12 cellular contexts compared by ENCODE assay signal in the genomic region with DNA sequence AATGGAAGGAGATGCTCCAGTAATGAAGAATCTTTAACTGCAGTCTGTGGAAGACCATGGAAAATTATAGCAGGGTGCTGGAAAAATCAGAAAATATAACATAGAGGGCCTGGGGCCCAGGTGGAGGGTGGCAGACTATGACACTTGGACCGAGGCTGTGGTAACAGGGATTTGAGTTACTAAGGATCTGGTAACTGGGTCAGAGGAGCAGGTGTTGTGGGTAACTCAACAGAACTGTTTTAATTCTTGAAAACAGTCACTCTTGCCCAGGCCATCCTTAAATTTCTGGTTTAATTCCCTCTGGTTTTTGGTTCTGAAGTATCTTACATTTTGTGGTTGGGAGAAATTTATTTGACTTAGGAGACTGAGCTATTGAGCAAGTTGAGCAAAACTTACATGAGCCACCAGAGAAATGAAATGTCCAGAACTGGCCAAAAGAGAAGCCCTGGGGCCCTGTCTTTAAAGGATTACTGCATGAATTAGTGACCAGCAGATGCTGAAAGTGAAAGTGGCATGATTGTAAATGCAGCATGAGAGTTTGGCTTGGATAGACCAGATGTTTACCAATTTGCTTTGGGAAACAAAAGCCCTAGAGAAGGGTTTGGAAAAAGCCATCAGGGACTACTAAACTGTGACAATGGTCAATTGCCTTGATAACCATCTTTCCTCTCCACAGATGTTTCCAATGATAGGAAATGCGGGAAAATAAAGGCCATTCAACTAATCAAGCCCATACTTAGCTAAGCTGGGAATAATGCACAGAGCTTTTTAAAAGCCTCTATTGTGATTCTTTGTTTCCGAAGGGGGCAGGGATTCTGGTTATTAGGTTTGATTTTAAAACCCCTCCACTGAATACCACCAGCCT.
A peak's percentile ranks its signal among the peaks of the same experiment; 100 is the strongest.
DNase-seq lines count a peak whose midpoint lies in the region; ATAC-seq, FAIRE-seq and TF ChIP-seq lines count a peak whose summit lies in the region.
"Had no signal": no experiment of that assay in that cellular context is flagged by ENCODE, and none has a peak within 500 bp of the region (broad histone marks: within the 10 kb centered on the region; RNA-seq: fewer than 3 reads in every experiment).

No MANE protein-coding gene starts in this region.

- peak overlapping the region; percentile 39; the same call in 1 of the 2 replicates for H3K27ac ChIP-seq in Panc1 (ENCODE audit: low read length)
- H3K27ac ChIP-seq in gastroesophageal sphincter, result peak overlapping the region in 3 of 4 donors; percentile 25 to 50 (median 34)
- H3K27ac ChIP-seq in sigmoid colon, result peak overlapping the region in 3 of 4 donors; percentile 22 to 50 (median 46)
- H3K27ac ChIP-seq: thoracic aorta had no signal

- no peak for TF ChIP-seq EP300 in gastroesophageal sphincter (IDR thresholded peaks at IDR 0.05)
- TF ChIP-seq EP300 in sigmoid colon (IDR thresholded peaks at IDR 0.05), result no peak

- peaks cover 38% of the 10 kb centered on the region for H3K9me3 Mint-ChIP-seq in Caco-2 (ENCODE audit: unreplicated experiment)
- H3K9me3 Mint-ChIP-seq in stimulated activated naive CD8-positive, alpha-beta T cell treated with anti-CD3 and anti-CD28 coated beads, Interleukin-15, amount 100 ng/mL, for 72 hours, result no peaks in the 10 kb centered on the region
- H3K9me3 Mint-ChIP-seq: activated T-cell treated with anti-CD3 and anti-CD28 coated beads, Interleukin-2, amount 50 U/mL, for 24 hours had no signal

- POLR2A ChIA-PET in Caco-2 (lab: Charles Lee), result no interaction called here
- POLR2A ChIA-PET in Panc1 (lab: Charles Lee), result no interaction called here
- POLR2A ChIA-PET in GM10248 (lab: Yijun Ruan, JAX), result no interaction called here

- BruUV-seq in Caco-2 (replicated peaks; lab: Mats Ljungman, UMichigan), result no TSS peak
- BruUV-seq in Panc1 (replicated peaks; lab: Mats Ljungman, UMichigan), result no TSS peak

- ATAC-seq in Panc1 (no peak), gastroesophageal sphincter (peak; percentile 42)
- no peak for ATAC-seq in stimulated activated naive CD8-positive, alpha-beta T cell treated with anti-CD3 and anti-CD28 coated beads, Interleukin-15, amount 100 ng/mL, for 72 hours

- no peak overlapping the region for H3K4me3 Mint-ChIP-seq in Caco-2 (ENCODE audit: unreplicated experiment)
- H3K4me3 Mint-ChIP-seq in stimulated activated naive CD8-positive, alpha-beta T cell treated with anti-CD3 and anti-CD28 coated beads, Interleukin-15, amount 100 ng/mL, for 72 hours, result no peak overlapping the region
- H3K4me3 Mint-ChIP-seq: activated T-cell treated with anti-CD3 and anti-CD28 coated beads, Interleukin-2, amount 50 U/mL, for 24 hours had no signal

- no peaks in the 10 kb centered on the region for H3K9me3 ChIP-seq in Caco-2
- H3K9me3 ChIP-seq in Panc1 (ENCODE audit: control insufficient read depth, insufficient read depth, low read depth, low read length), result no peaks in the 10 kb centered on the region
- no peaks in the 10 kb centered on the region for H3K9me3 ChIP-seq in gastroesophageal sphincter
- H3K9me3 ChIP-seq in sigmoid colon, result no peaks in the 10 kb centered on the region
- H3K9me3 ChIP-seq: thoracic aorta had no signal

- CTCF ChIA-PET in Caco-2 (lab: Charles Lee) (no interaction called here), Panc1 (lab: Charles Lee) (no interaction called here), GM10248 (lab: Yijun Ruan, JAX) (interaction anchor here (0.9 to 1.4 kb wide), 3 partner anchors 27 to 33 kb away, joined by 3 to 4 read pairs (median 3); no protein-coding TSS in a partner anchor)

- WGBS in gastroesophageal sphincter (ENCODE audit: low coverage in 1 of 2), 2 donors, result 71 to 85% methylated on average over 3 of the region's 3 CpGs
- 92 to 98% methylated on average over 3 of the region's 3 CpGs for WGBS in sigmoid colon, 2 donors

- no peak for FAIRE-seq in GM12892 (lab: Jason Lieb, UNC)

- TF ChIP-seq CTCF in Caco-2 (IDR thresholded peaks at IDR 0.05; ENCODE audit: insufficient read depth in 1 of 2, low read depth in 1 of 2, low read length in 1 of 2, severe bottlenecking in 1 of 2, unreplicated experiment in 1 of 2) (no peak), Panc1 (IDR thresholded peaks at IDR 0.05) (no peak), gastroesophageal sphincter (IDR thresholded peaks at IDR 0.05) (no peak), sigmoid colon (IDR thresholded peaks at IDR 0.05) (no peak), GM10248 (IDR thresholded peaks at IDR 0.05; ENCODE audit: control extremely low read depth, extremely low read depth, low read depth, missing control alignments) (no peak)

- intact Hi-C loops in Caco-2 (cut with micrococcal nuclease; ENCODE audit: unreplicated experiment), result no loop called here
- intact Hi-C loops in Panc1 (cut with micrococcal nuclease; ENCODE audit: unreplicated experiment), result no loop called here
- intact Hi-C loops in sigmoid colon (cut with DNase I), result no loop called here

- H3K36me3 ChIP-seq in Caco-2 (ENCODE audit: control insufficient read depth, insufficient read depth, low read length), result no peaks in the 10 kb centered on the region
- H3K36me3 ChIP-seq in Panc1 (ENCODE audit: control insufficient read depth, insufficient read depth, low read length), result no peaks in the 10 kb centered on the region
- H3K36me3 ChIP-seq in gastroesophageal sphincter, result no peaks in the 10 kb centered on the region
- no peaks in the 10 kb centered on the region for H3K36me3 ChIP-seq in sigmoid colon
- H3K36me3 ChIP-seq: thoracic aorta had no signal

- no peaks in the 10 kb centered on the region for H3K27me3 Mint-ChIP-seq in Caco-2 (ENCODE audit: insufficient read depth, unreplicated experiment)
- no peaks in the 10 kb centered on the region for H3K27me3 Mint-ChIP-seq in stimulated activated naive CD8-positive, alpha-beta T cell treated with anti-CD3 and anti-CD28 coated beads, Interleukin-15, amount 100 ng/mL, for 72 hours
- H3K27me3 Mint-ChIP-seq: activated T-cell treated with anti-CD3 and anti-CD28 coated beads, Interleukin-2, amount 50 U/mL, for 24 hours had no signal

- in situ Hi-C loops in Panc1 (cut with HindIII; ENCODE audit: low pct_unique_long_range_greater_than_20kb, low sequenced_read_pairs), result no loop called here

- no peak overlapping the region for H3K4me3 ChIP-seq in Caco-2 (ENCODE audit: low read depth, low read length)
- H3K4me3 ChIP-seq in Panc1 (ENCODE audit: low read depth in 2 of 2, low read length in 2 of 2), result no peak overlapping the region
- H3K4me3 ChIP-seq in gastroesophageal sphincter, result no peak overlapping the region
- H3K4me3 ChIP-seq in sigmoid colon, result no peak overlapping the region
- H3K4me3 ChIP-seq: lung, thoracic aorta had no signal

- peaks cover 17% of the 10 kb centered on the region for H3K4me1 Mint-ChIP-seq in Caco-2 (ENCODE audit: low read depth, unreplicated experiment)
- H3K4me1 Mint-ChIP-seq in stimulated activated naive CD8-positive, alpha-beta T cell treated with anti-CD3 and anti-CD28 coated beads, Interleukin-15, amount 100 ng/mL, for 72 hours, result peaks cover 12% of the 10 kb centered on the region

- H3K4me1 ChIP-seq in Caco-2 (peaks cover 28% of the 10 kb centered on the region), Panc1 (ENCODE audit: control insufficient read depth, insufficient read depth, low read length) (peaks cover 4% of the 10 kb centered on the region; the same call in 1 of the 2 replicates), gastroesophageal sphincter (peaks cover 0 to 32% (median 12%) of the 10 kb centered on the region in 3 donors), sigmoid colon (peaks cover 0 to 17% (median 10%) of the 10 kb centered on the region in 4 donors)

- H3K36me3 Mint-ChIP-seq in Caco-2 (ENCODE audit: insufficient read depth, unreplicated experiment), result peaks cover 11% of the 10 kb centered on the region

- H3K27me3 ChIP-seq in Caco-2 (replicated peaks; ENCODE audit: control insufficient read depth, insufficient read depth, low read length), result no peaks in the 10 kb centered on the region
- H3K27me3 ChIP-seq in Panc1 (ENCODE audit: control insufficient read depth, insufficient read depth, low read length), result no peaks in the 10 kb centered on the region
- H3K27me3 ChIP-seq in gastroesophageal sphincter, result no peaks in the 10 kb centered on the region
- H3K27me3 ChIP-seq in sigmoid colon, result no peaks in the 10 kb centered on the region

- no peak for DNase-seq in Caco-2
- no peak for DNase-seq in Panc1 (ENCODE audit: low read depth, low spot score)
- DNase-seq in sigmoid colon, result no peak
- DNase-seq in GM12892 (ENCODE audit: insufficient read length), result no peak
- DNase-seq in NCI-H2171 (lab: John Stamatoyannopoulos, UW), result no peak
- DNase-seq in GM10248 (ENCODE audit: extremely low spot score), result no peak
- DNase-seq in stimulated activated naive CD8-positive, alpha-beta T cell treated with anti-CD3 and anti-CD28 coated beads, Interleukin-15, amount 100 ng/mL, for 72 hours, result no peak
- DNase-seq: activated T-cell treated with anti-CD3 and anti-CD28 coated beads, Interleukin-2, amount 50 U/mL, for 24 hours; NCI-H774 had no signal

- TF ChIP-seq POLR2A in gastroesophageal sphincter (IDR thresholded peaks at IDR 0.05) (no peak), sigmoid colon (IDR thresholded peaks at IDR 0.05) (no peak), GM12892 (IDR thresholded peaks at IDR 0.05; ENCODE audit: low read depth, low read length) (no peak)

- H3K27ac Mint-ChIP-seq in Caco-2 (ENCODE audit: unreplicated experiment), result peak overlapping the region; percentile 54
- H3K27ac Mint-ChIP-seq in stimulated activated naive CD8-positive, alpha-beta T cell treated with anti-CD3 and anti-CD28 coated beads, Interleukin-15, amount 100 ng/mL, for 72 hours, result peak overlapping the region in 1 of 2 donors; percentile 27
- H3K27ac Mint-ChIP-seq: activated T-cell treated with anti-CD3 and anti-CD28 coated beads, Interleukin-2, amount 50 U/mL, for 24 hours had no signal
